Comparison of ENCODE assay signal across 20 cellular contexts in genomic region chr14:97705976-97706375, GRCh38.
DNase-seq lines count a peak whose midpoint lies in the region; ATAC-seq and TF ChIP-seq lines count a peak whose summit lies in the region.
"Had no signal": no experiment of that assay in that cellular context is flagged by ENCODE, and none has a peak within 500 bp of the region (broad histone marks: within the 10 kb centered on the region; RNA-seq: fewer than 3 reads in every experiment).

No MANE protein-coding gene starts in this region.

- H3K27me3 ChIP-seq in esophagus muscularis mucosa = no peaks in the 10 kb centered on the region
- H3K27me3 ChIP-seq in upper lobe of left lung = no peaks in the 10 kb centered on the region
- H3K27me3 ChIP-seq in neural progenitor cell = no peaks in the 10 kb centered on the region
- H3K27me3 ChIP-seq: cardiac muscle cell, stomach, uterus had no signal

- TF ChIP-seq POLR2A in esophagus muscularis mucosa (IDR thresholded peaks at IDR 0.05; ENCODE audit: low read depth) (no peak), upper lobe of left lung (IDR thresholded peaks at IDR 0.05) (no peak)

- no peak for TF ChIP-seq CTCF in esophagus muscularis mucosa (IDR thresholded peaks at IDR 0.05)
- TF ChIP-seq CTCF in upper lobe of left lung (IDR thresholded peaks at IDR 0.05) = no peak
- TF ChIP-seq CTCF in neural progenitor cell (IDR thresholded peaks at IDR 0.05) = no peak
- TF ChIP-seq CTCF in foreskin fibroblast (IDR thresholded peaks at IDR 0.05; ENCODE audit: low read depth, low read length) = no peak

- H2AFZ ChIP-seq in neural progenitor cell (replicated peaks) = no peak overlapping the region

- intact Hi-C loops in esophagus muscularis mucosa (cut with DNase I) = no loop called here

- no peaks in the 10 kb centered on the region for H3K9me3 ChIP-seq in esophagus muscularis mucosa
- no peaks in the 10 kb centered on the region for H3K9me3 ChIP-seq in upper lobe of left lung
- no peaks in the 10 kb centered on the region for H3K9me3 ChIP-seq in neural progenitor cell (ENCODE audit: low read depth)
- H3K9me3 ChIP-seq: heart left ventricle, SK-N-SH, stomach, uterus had no signal

- no peaks in the 10 kb centered on the region for H3K4me1 ChIP-seq in esophagus muscularis mucosa
- peaks cover 0 to 10% (median 7%) of the 10 kb centered on the region in 4 donors for H3K4me1 ChIP-seq in upper lobe of left lung
- H3K4me1 ChIP-seq in neural progenitor cell = no peaks in the 10 kb centered on the region
- H3K4me1 ChIP-seq: stomach, uterus had no signal

- no peak overlapping the region for H3K4me2 ChIP-seq in neural progenitor cell
- H3K4me2 ChIP-seq: SK-N-SH had no signal

- DNase-seq in activated gamma-delta T cell treated with Interleukin-2 at 50 U/mL for 16 hours (peak; percentile 37), activated gamma-delta T cell (lab: John Stamatoyannopoulos, UW) (no peak), esophagus muscularis mucosa (ENCODE audit: extremely low spot score) (peak; percentile 50), upper lobe of left lung (peak in 1 of 2 donors; percentile 26), neural progenitor cell (ENCODE audit: low spot score) (no peak), foreskin fibroblast (no peak)
- DNase-seq in T-helper 2 cell treated with Interferon-gamma antibody and Interleukin-4, amounts not matched to agents 5 μg/mL and 100 μg/mL, for 36 hours (ENCODE audit: low spot score) = no peak
- DNase-seq: heart left ventricle, Karpas-422, NCI-H1417, NCI-H2171, NCI-H774, SK-N-SH, stomach, uterus had no signal

- H3K79me2 ChIP-seq in neural progenitor cell (ENCODE audit: low read depth) = no peaks in the 10 kb centered on the region

- H3K9me3 Mint-ChIP-seq in T-helper 2 cell treated with Interferon-gamma antibody and Interleukin-4, amounts not matched to agents 5 μg/mL and 100 μg/mL, for 36 hours = peaks cover 10% of the 10 kb centered on the region
- H3K9me3 Mint-ChIP-seq in neural progenitor cell = no peaks in the 10 kb centered on the region

- WGBS in esophagus muscularis mucosa = 63% methylated on average over 2 of the region's 2 CpGs
- WGBS in upper lobe of left lung, 2 donors = 55 to 61% methylated on average over 2 of the region's 2 CpGs

- TF ChIP-seq EP300 in esophagus muscularis mucosa (IDR thresholded peaks at IDR 0.05) (no peak), upper lobe of left lung (IDR thresholded peaks at IDR 0.05) (no peak)

- H4K20me1 ChIP-seq in neural progenitor cell (ENCODE audit: low read depth) = no peaks in the 10 kb centered on the region

- no peak overlapping the region for H3K9ac ChIP-seq in neural progenitor cell
- H3K9ac ChIP-seq: SK-N-SH had no signal

- ATAC-seq in upper lobe of left lung (ENCODE audit: low FRiP score in 2 of 2) = no peak
- no peak for ATAC-seq in GM19452 (IDR thresholded peaks at IDR 0.05; ENCODE audit: unreplicated experiment)
- ATAC-seq: HCT116, heart left ventricle, Panc1 had no signal

- peak overlapping the region; percentile 93 for H3K27ac Mint-ChIP-seq in T-helper 2 cell treated with Interferon-gamma antibody and Interleukin-4, amounts not matched to agents 5 μg/mL and 100 μg/mL, for 36 hours
- no peak overlapping the region for H3K27ac Mint-ChIP-seq in neural progenitor cell
- H3K27ac Mint-ChIP-seq: memory B cell had no signal

- no peak overlapping the region for H3K27ac ChIP-seq in esophagus muscularis mucosa (replicated peaks in 1 of 4)
- peak overlapping the region in 3 of 4 donors; percentile 6 to 52 (median 13) for H3K27ac ChIP-seq in upper lobe of left lung
- H3K27ac ChIP-seq in neural progenitor cell = no peak overlapping the region
- H3K27ac ChIP-seq: cardiac muscle cell, uterus had no signal

- peak overlapping the region; percentile 81 for H3K4me3 Mint-ChIP-seq in T-helper 2 cell treated with Interferon-gamma antibody and Interleukin-4, amounts not matched to agents 5 μg/mL and 100 μg/mL, for 36 hours
- H3K4me3 Mint-ChIP-seq in neural progenitor cell = no peak overlapping the region
- H3K4me3 Mint-ChIP-seq: memory B cell had no signal

- H3K36me3 Mint-ChIP-seq in T-helper 2 cell treated with Interferon-gamma antibody and Interleukin-4, amounts not matched to agents 5 μg/mL and 100 μg/mL, for 36 hours (ENCODE audit: low read depth) = peaks cover 14% of the 10 kb centered on the region
- no peaks in the 10 kb centered on the region for H3K36me3 Mint-ChIP-seq in neural progenitor cell
- H3K36me3 Mint-ChIP-seq: memory B cell had no signal

- H3K36me3 ChIP-seq in esophagus muscularis mucosa (no peaks in the 10 kb centered on the region), upper lobe of left lung (no peaks in the 10 kb centered on the region), neural progenitor cell (no peaks in the 10 kb centered on the region)
- H3K36me3 ChIP-seq: cardiac muscle cell, heart left ventricle, stomach, uterus had no signal

- H3K27me3 Mint-ChIP-seq in T-helper 2 cell treated with Interferon-gamma antibody and Interleukin-4, amounts not matched to agents 5 μg/mL and 100 μg/mL, for 36 hours (ENCODE audit: low read depth) = no peaks in the 10 kb centered on the region
- no peaks in the 10 kb centered on the region for H3K27me3 Mint-ChIP-seq in neural progenitor cell (ENCODE audit: insufficient read depth, low read depth)
- H3K27me3 Mint-ChIP-seq: memory B cell had no signal

- peaks cover 82% of the 10 kb centered on the region for H3K4me1 Mint-ChIP-seq in T-helper 2 cell treated with Interferon-gamma antibody and Interleukin-4, amounts not matched to agents 5 μg/mL and 100 μg/mL, for 36 hours (ENCODE audit: low read depth)
- no peaks in the 10 kb centered on the region for H3K4me1 Mint-ChIP-seq in neural progenitor cell
- H3K4me1 Mint-ChIP-seq: memory B cell had no signal

- no peak overlapping the region for H3K4me3 ChIP-seq in esophagus muscularis mucosa
- H3K4me3 ChIP-seq in upper lobe of left lung = no peak overlapping the region
- no peak overlapping the region for H3K4me3 ChIP-seq in neural progenitor cell
- H3K4me3 ChIP-seq in foreskin fibroblast (ENCODE audit: low read depth in 1 of 2, low read length in 2 of 2) = no peak overlapping the region
- H3K4me3 ChIP-seq: cardiac muscle cell, heart left ventricle, stomach, uterus had no signal

- no peaks in the 10 kb centered on the region for H3F3A ChIP-seq in neural progenitor cell (ENCODE audit: low read depth)

Comparison
In these comparisons a context has a peak if more than half of its experiments do, and no peak if none do; other contexts are left out.
1. DNase-seq: peak in activated gamma-delta T cell treated with Interleukin-2 at 50 U/mL for 16 hours (single experiment) and esophagus muscularis mucosa (single experiment); none in activated gamma-delta T cell (single experiment), T-helper 2 cell treated with Interferon-gamma antibody and Interleukin-4, amounts not matched to agents 5 μg/mL and 100 μg/mL, for 36 hours (single experiment), neural progenitor cell (single experiment) and foreskin fibroblast (0 of 2).
2. H3K27ac ChIP-seq: peak in upper lobe of left lung (3 of 4); none in esophagus muscularis mucosa (0 of 4) and neural progenitor cell (single experiment).